In genomic region chr15:99998661-99999101, GRCh38 we compare ENCODE assay signal across 1 cellular context.
TF ChIP-seq lines count a peak whose summit lies in the region.

No MANE protein-coding gene starts in this region.

TF ChIP-seq in IMR-90, 13 proteins besides CTCF, POLR2A, EP300 and RAD21 (continued from another document):
- TF ChIP-seq FOS (IDR thresholded peaks at IDR 0.05; ENCODE audit: low read depth, low read length), result no peak
TF ChIP-seq in IMR-90: peak in this region for 0.
